In the genomic region with DNA sequence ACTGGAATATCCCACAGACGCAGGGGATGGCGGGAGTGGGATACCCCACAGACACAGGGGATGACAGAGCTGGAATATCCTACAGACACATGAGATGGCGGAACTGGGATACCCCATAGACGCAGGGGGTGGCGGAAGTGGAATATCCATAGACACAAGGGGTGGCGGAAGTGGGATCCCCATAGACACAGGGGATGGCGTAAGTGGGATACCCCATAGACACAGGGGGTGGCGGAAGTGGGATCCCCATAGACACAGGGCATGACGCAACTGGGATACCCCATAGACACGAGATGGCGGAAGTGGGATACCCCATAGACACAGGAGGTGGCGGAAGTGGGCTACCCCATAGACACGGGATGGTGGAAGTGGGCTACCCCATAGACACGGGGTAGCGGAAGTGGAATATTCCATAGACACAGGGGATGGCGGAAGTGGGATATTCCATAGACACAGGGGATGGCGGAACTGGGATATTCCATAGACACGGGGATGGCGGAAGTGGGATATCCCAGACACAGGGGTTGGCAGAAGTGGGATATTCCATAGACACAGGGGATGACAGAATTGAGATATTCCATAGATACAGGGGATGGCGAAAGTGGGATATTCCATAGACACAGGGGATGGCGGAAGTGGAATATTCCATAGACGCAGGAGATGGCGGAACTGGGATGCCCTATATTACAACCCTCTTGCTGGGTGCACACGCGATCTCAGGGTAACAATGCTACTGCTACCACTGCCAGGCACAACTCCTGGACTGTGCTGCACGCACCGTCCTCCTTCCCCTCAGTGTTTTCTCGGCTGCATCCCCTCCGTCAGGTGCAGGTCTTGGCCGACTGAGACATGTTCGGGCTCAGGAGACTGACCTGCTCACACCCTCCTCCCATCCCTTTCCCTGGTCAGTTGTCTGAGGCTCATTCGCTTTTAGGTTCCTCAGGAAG, we compare ENCODE assay signal across 1 cellular context.
TF ChIP-seq lines count a peak whose summit lies in the region.

No MANE protein-coding gene starts in this region.

TF ChIP-seq in HCT116, 20 proteins besides CTCF, POLR2A, EP300 and RAD21:
- TF ChIP-seq SIN3A (IDR thresholded peaks at IDR 0.05; ENCODE audit: low read depth) (no peak), EZH2phosphoT487 (IDR thresholded peaks at IDR 0.05; ENCODE audit: borderline replicate concordance) (no peak), EGR1 (IDR thresholded peaks at IDR 0.05; ENCODE audit: low read depth) (no peak), ELF1 (IDR thresholded peaks at IDR 0.05; ENCODE audit: borderline replicate concordance, low read depth) (no peak), JUND (IDR thresholded peaks at IDR 0.05) (no peak), POLR2AphosphoS5 (IDR thresholded peaks at IDR 0.05; ENCODE audit: low read depth, low read length) (no peak), FOSL1 (IDR thresholded peaks at IDR 0.05; ENCODE audit: low read depth) (no peak), TCF7L2 (IDR thresholded peaks at IDR 0.05; ENCODE audit: borderline replicate concordance, extremely low read depth, insufficient read depth, insufficient read length) (no peak)
- TF ChIP-seq, protein P1, sequence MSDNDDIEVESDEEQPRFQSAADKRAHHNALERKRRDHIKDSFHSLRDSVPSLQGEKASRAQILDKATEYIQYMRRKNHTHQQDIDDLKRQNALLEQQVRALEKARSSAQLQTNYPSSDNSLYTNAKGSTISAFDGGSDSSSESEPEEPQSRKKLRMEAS (IDR thresholded peaks at IDR 0.05), result no peak
